ENCODE assay signal across 11 cellular contexts in the genomic region with DNA sequence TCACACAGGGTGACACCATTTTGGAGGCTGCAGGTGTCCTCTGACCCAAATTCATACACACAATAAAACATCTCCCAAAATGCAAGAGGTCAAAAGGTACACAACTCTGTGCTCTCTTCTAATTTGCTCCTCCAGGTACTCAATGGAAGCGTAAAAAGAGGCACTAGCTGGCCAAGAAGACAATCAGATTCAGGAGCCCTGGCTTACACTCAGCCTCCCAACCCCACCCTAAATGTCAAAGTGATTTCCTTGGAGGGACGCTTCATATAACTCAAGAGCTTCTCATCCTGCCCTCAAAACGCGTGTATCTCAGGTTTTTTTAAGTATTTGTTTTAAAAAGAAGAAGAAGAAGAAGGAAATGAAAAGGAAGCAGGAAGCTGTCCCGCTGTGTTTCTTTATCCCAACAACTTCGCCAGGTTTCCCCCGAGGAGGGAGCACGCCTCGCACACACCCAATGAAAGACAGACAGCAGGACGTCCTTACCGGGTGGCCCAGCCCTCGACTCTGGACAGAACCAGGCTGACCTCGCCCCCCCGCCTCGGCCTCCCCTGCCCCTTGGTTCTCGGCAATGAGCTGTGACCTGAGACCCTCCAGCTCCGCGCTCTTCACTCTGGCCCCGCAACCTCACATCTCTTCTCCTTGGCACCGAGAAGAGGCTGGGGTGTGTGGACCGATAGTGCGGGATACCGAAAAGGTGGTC.
A peak's percentile ranks its signal among the peaks of the same experiment; 100 is the strongest.
DNase-seq lines count a peak whose midpoint lies in the region; TF ChIP-seq lines count a peak whose summit lies in the region.
"Had no signal": no experiment of that assay in that cellular context is flagged by ENCODE, and none has a peak within 500 bp of the region (broad histone marks: within the 10 kb centered on the region; RNA-seq: fewer than 3 reads in every experiment).

No MANE protein-coding gene starts in this region.

- H4K20me1 ChIP-seq in hepatocyte (ENCODE audit: insufficient read depth, poor library complexity, severe bottlenecking): no peaks in the 10 kb centered on the region

- no peak overlapping the region for H3K27ac ChIP-seq in ascending aorta
- no peak overlapping the region for H3K27ac ChIP-seq in hepatocyte
- no peak overlapping the region for H3K27ac ChIP-seq in rectal smooth muscle tissue (ENCODE audit: low read depth, low read length)

- H3K36me3 ChIP-seq in ascending aorta: no peaks in the 10 kb centered on the region
- H3K36me3 ChIP-seq in hepatocyte (replicated peaks; ENCODE audit: insufficient read depth, low read depth): no peaks in the 10 kb centered on the region
- H3K36me3 ChIP-seq in rectal smooth muscle tissue (ENCODE audit: control insufficient read depth, insufficient read depth, low read length): no peaks in the 10 kb centered on the region

- DNase-seq in ELF-1 (ENCODE audit: low read depth, low spot score) (peak; percentile 14), ascending aorta (ENCODE audit: low spot score in 2 of 2) (no peak), hepatocyte (ENCODE audit: low spot score) (peak; percentile 6), hippocampal formation (lab: John Stamatoyannopoulos, UW) (no peak), NCI-H526 treated with DMSO at 0.1 percent for 48 hours (lab: John Stamatoyannopoulos, UW) (no peak), NCI-H446 treated with DMSO at 0.1 percent for 48 hours (lab: John Stamatoyannopoulos, UW) (no peak)
- no peak for DNase-seq in stimulated activated naive CD4-positive, alpha-beta T cell (lab: John Stamatoyannopoulos, UW)
- DNase-seq: activated B cell treated with CpG ODN at 0.5 μM for 24 hours; CD4-positive, CD25-positive, alpha-beta regulatory T cell; stimulated activated CD8-positive, alpha-beta memory T cell treated with anti-CD3 and anti-CD28 coated beads, Interleukin-4, amount 100 ng/mL, for 48 hours had no signal

- 8% methylated on average over 23 of the region's 23 CpGs for WGBS in hepatocyte (ENCODE audit: low lambda C conversion rate, missing lambda C conversion rate)

- no peak for TF ChIP-seq CTCF in ascending aorta (IDR thresholded peaks at IDR 0.05)
- no peak for TF ChIP-seq CTCF in hepatocyte (IDR thresholded peaks at IDR 0.05; ENCODE audit: poor library complexity)

- peak overlapping the region; percentile 92 for H3K4me2 ChIP-seq in hepatocyte

- H3K79me2 ChIP-seq in hepatocyte: no peaks in the 10 kb centered on the region

- H3K4me1 ChIP-seq in ascending aorta: no peaks in the 10 kb centered on the region
- no peaks in the 10 kb centered on the region for H3K4me1 ChIP-seq in hepatocyte (ENCODE audit: insufficient read depth)
- H3K4me1 ChIP-seq in rectal smooth muscle tissue (ENCODE audit: control insufficient read depth, insufficient read depth, low read length): no peaks in the 10 kb centered on the region

- peak overlapping the region; percentile 60 for H2AFZ ChIP-seq in hepatocyte

- no peaks in the 10 kb centered on the region for H3K9me3 ChIP-seq in ascending aorta
- H3K9me3 ChIP-seq in hepatocyte (ENCODE audit: low read depth): no peaks in the 10 kb centered on the region

- H3K4me3 ChIP-seq in ascending aorta (peak overlapping the region; percentile 4 to 32), hepatocyte (peak overlapping the region; percentile 32), rectal smooth muscle tissue (ENCODE audit: low read length) (peak overlapping the region; percentile 46)

- H3K9ac ChIP-seq in rectal smooth muscle tissue (ENCODE audit: low read length): no peak overlapping the region

- intact Hi-C loops in ascending aorta (cut with DNase I): no loop called here

- no peaks in the 10 kb centered on the region for H3K27me3 ChIP-seq in ascending aorta
- peaks cover 53% of the 10 kb centered on the region for H3K27me3 ChIP-seq in hepatocyte
- peaks cover 5% of the 10 kb centered on the region for H3K27me3 ChIP-seq in rectal smooth muscle tissue (ENCODE audit: control insufficient read depth, insufficient read depth, low read length)

- no peaks in the 10 kb centered on the region for H3K9me2 ChIP-seq in hepatocyte (replicated peaks; ENCODE audit: insufficient read depth)

Comparison
In these comparisons a context has a peak if more than half of its experiments do, and no peak if none do; other contexts are left out.
1. DNase-seq: peak in ELF-1 (single experiment) and hepatocyte (single experiment); none in ascending aorta (0 of 2), hippocampal formation (0 of 2), NCI-H526 treated with DMSO at 0.1 percent for 48 hours (single experiment), NCI-H446 treated with DMSO at 0.1 percent for 48 hours (single experiment) and stimulated activated naive CD4-positive, alpha-beta T cell (0 of 6).
2. Peak in every context shown above with its lines, with median percentiles within 50 percentile points of each other: H3K4me3 ChIP-seq.